Comparison of ENCODE assay signal across 16 cellular contexts in the genomic region with DNA sequence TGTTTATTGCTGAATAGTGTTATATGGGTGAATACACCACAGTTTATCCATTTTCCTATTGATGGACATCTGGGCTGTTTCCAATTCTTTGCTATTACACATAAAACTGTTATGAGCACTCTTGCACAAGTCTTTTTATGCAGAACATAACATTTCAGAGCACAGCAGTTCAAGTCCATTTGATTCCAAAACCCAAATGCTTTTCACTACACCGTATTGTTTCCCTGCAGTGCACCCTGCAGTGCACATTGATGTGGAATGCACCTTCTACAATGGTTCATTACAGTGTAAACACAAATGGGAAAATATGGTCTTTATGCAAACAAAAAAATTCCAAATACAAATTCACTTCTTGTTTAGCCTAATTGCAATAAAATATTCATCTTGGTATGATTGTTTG. TPM values are rescaled to one million over a fixed set of nuclear protein-coding genes. Genes with fewer than 3 reads are reported as not detected.
DNase-seq lines count a peak whose midpoint lies in the region; ATAC-seq, FAIRE-seq and TF ChIP-seq lines count a peak whose summit lies in the region.
"Had no signal": no experiment of that assay in that cellular context is flagged by ENCODE, and none has a peak within 500 bp of the region (broad histone marks: within the 10 kb centered on the region; RNA-seq: fewer than 3 reads in every experiment).

No MANE protein-coding gene starts in this region.

- H2BK20ac ChIP-seq in H9 (ENCODE audit: low read depth, low read length, poor library complexity, severe bottlenecking), result no peak overlapping the region
- H2BK20ac ChIP-seq in H1 (ENCODE audit: low read length), result no peak overlapping the region

- H2AFZ ChIP-seq in H9 (ENCODE audit: low read length) (no peak overlapping the region), H1 (ENCODE audit: low read length) (no peak overlapping the region), neural progenitor cell (replicated peaks) (no peak overlapping the region)

- peaks cover 70 to 75% of the 10 kb centered on the region in 2 experiments for H3K4me1 Mint-ChIP-seq in H9
- H3K4me1 Mint-ChIP-seq in neural progenitor cell, result peaks cover 44% of the 10 kb centered on the region

- FAIRE-seq in H1 (lab: Jason Lieb, UNC), result no peak
- FAIRE-seq: A549, H54, HepG2, K562 had no signal

- H3K27ac ChIP-seq in H9 (ENCODE audit: insufficient read length, low read depth, low read length) (no peak overlapping the region), H1 (ENCODE audit: low read depth, low read length) (no peak overlapping the region), neural progenitor cell (no peak overlapping the region), psoas muscle (no peak overlapping the region)
- H3K27ac ChIP-seq: A549 had no signal

- H2BK12ac ChIP-seq in H9 (ENCODE audit: insufficient read length, low read depth, low read length), result no peak overlapping the region
- no peak overlapping the region for H2BK12ac ChIP-seq in H1 (ENCODE audit: low read depth, low read length)

- H2BK15ac ChIP-seq in H9 (ENCODE audit: low read depth, low read length) (no peak overlapping the region), H1 (ENCODE audit: low read length) (no peak overlapping the region)

- TF ChIP-seq RAD21 in Ishikawa (IDR thresholded peaks at IDR 0.05; ENCODE audit: low read depth), result peak; percentile 25; the same call in 1 of the 2 replicates
- no peak for TF ChIP-seq RAD21 in H1 (IDR thresholded peaks at IDR 0.05 in 1 of 2, conservative IDR thresholded peaks at IDR 0.05 in 1 of 2; ENCODE audit: low read depth in 2 of 2, low read length in 2 of 2)

- H3K27ac Mint-ChIP-seq in H9 (peak overlapping the region in 1 of 3 experiments; percentile 50; a peak in 2 of 7 replicates), neural progenitor cell (no peak overlapping the region)
- H3K27ac Mint-ChIP-seq: CD14-positive monocyte had no signal

- H4K91ac ChIP-seq in H9 (ENCODE audit: insufficient read length, low read depth, low read length) (no peak overlapping the region), H1 (replicated peaks; ENCODE audit: insufficient read length, low read length) (no peak overlapping the region)

- no peak overlapping the region for H3K23ac ChIP-seq in H9 (ENCODE audit: insufficient read length, low read depth, low read length)
- H3K23ac ChIP-seq in H1 (ENCODE audit: insufficient read length), result no peak overlapping the region

- H3K79me2 ChIP-seq in H9 (ENCODE audit: insufficient read depth, low read length) (no peaks in the 10 kb centered on the region), H1 (ENCODE audit: control insufficient read depth in 1 of 2, insufficient read depth in 2 of 2, low read length in 2 of 2) (no peaks in the 10 kb centered on the region), neural progenitor cell (ENCODE audit: low read depth) (peaks cover 10% of the 10 kb centered on the region)

- intact Hi-C loops in psoas muscle (cut with DNase I), result loop anchor here in 1 of 2 donors (5.0 kb wide), 1 partner anchor 34 kb away; no protein-coding TSS in a partner anchor

- H4K8ac ChIP-seq in H9 (replicated peaks; ENCODE audit: insufficient read length, low read depth, low read length) (no peak overlapping the region), H1 (ENCODE audit: extremely low read depth, insufficient read depth, low read length) (no peak overlapping the region)

- no peak overlapping the region for H2AK5ac ChIP-seq in H9 (ENCODE audit: insufficient read length, low read length)
- no peak overlapping the region for H2AK5ac ChIP-seq in H1 (ENCODE audit: low read depth, low read length)

- H2BK120ac ChIP-seq in H9 (ENCODE audit: low read depth, low read length, poor library complexity, severe bottlenecking), result no peak overlapping the region
- no peak overlapping the region for H2BK120ac ChIP-seq in H1 (replicated peaks; ENCODE audit: low read depth, low read length)

- H3K9me3 Mint-ChIP-seq in H9 (no peaks in the 10 kb centered on the region; a peak in 2 of 5 replicates), neural progenitor cell (no peaks in the 10 kb centered on the region)
- H3K9me3 Mint-ChIP-seq: CD8-positive, alpha-beta memory T cell had no signal

- H3F3A ChIP-seq in neural progenitor cell (ENCODE audit: low read depth), result peaks cover 21% of the 10 kb centered on the region

- POLR2A ChIA-PET in H1 (lab: Charles Lee; ENCODE audit: partially characterized antibody), result no interaction called here

- no peaks in the 10 kb centered on the region for H4K20me1 ChIP-seq in H9 (ENCODE audit: control insufficient read depth, insufficient read depth, insufficient read length)
- H4K20me1 ChIP-seq in H1 (replicated peaks in 1 of 2; ENCODE audit: control insufficient read depth in 1 of 2, insufficient read depth in 2 of 2, low read length in 2 of 2), result no peaks in the 10 kb centered on the region
- H4K20me1 ChIP-seq in neural progenitor cell (ENCODE audit: low read depth), result no peaks in the 10 kb centered on the region

- H3K9me3 ChIP-seq in H9 (ENCODE audit: control insufficient read depth, low read depth, low read length), result no peaks in the 10 kb centered on the region
- no peaks in the 10 kb centered on the region for H3K9me3 ChIP-seq in H1 (ENCODE audit: insufficient read depth in 2 of 2, low read depth in 1 of 2, low read length in 1 of 2)
- H3K9me3 ChIP-seq in neural progenitor cell (ENCODE audit: low read depth), result no peaks in the 10 kb centered on the region
- no peaks in the 10 kb centered on the region for H3K9me3 ChIP-seq in psoas muscle
- H3K9me3 ChIP-seq: A549, Caco-2 had no signal

- H3K27me3 Mint-ChIP-seq in H9 (ENCODE audit: low read depth) (no peaks in the 10 kb centered on the region; the same call in none of the 2 replicates), neural progenitor cell (ENCODE audit: insufficient read depth, low read depth) (peaks cover 5% of the 10 kb centered on the region)

- H3K79me1 ChIP-seq in H9 (ENCODE audit: insufficient read depth, low read depth, low read length, poor library complexity, severe bottlenecking), result no peaks in the 10 kb centered on the region
- H3K79me1 ChIP-seq in H1 (ENCODE audit: low read depth, low read length), result no peaks in the 10 kb centered on the region

- H3K36me3 ChIP-seq in H1 (ENCODE audit: control insufficient read depth in 2 of 4, insufficient read depth in 4 of 4, low read length in 3 of 4) (no peaks in the 10 kb centered on the region), neural progenitor cell (no peaks in the 10 kb centered on the region), psoas muscle (ENCODE audit: insufficient read depth in 1 of 2, low read depth in 1 of 2) (no peaks in the 10 kb centered on the region)

- H2BK5ac ChIP-seq in H9 (ENCODE audit: insufficient read length, low read length) (no peak overlapping the region), H1 (ENCODE audit: low read depth, low read length) (no peak overlapping the region)

- no peak overlapping the region for H3K4me3 ChIP-seq in H1 (ENCODE audit: extremely low read depth in 1 of 4, insufficient read depth in 2 of 4, low read depth in 3 of 4, low read length in 4 of 4)
- no peak overlapping the region for H3K4me3 ChIP-seq in neural progenitor cell
- H3K4me3 ChIP-seq in psoas muscle, result no peak overlapping the region
- H3K4me3 ChIP-seq: A549, K562 had no signal

- no peak for TF ChIP-seq POLR2A in H1 (IDR thresholded peaks at IDR 0.05; ENCODE audit: control extremely low read depth in 1 of 2, low read depth in 2 of 2, low read length in 2 of 2)

- H4K5ac ChIP-seq in H9 (ENCODE audit: insufficient read length, low read depth, low read length), result no peak overlapping the region
- H4K5ac ChIP-seq in H1 (ENCODE audit: insufficient read length, low read depth, low read length), result no peak overlapping the region

- H3K18ac ChIP-seq in H9 (ENCODE audit: insufficient read length, low read depth, low read length) (no peak overlapping the region), H1 (ENCODE audit: extremely low read depth, low read length) (no peak overlapping the region)

- H3K27me3 ChIP-seq in H9 (ENCODE audit: insufficient read depth, low read length), result no peaks in the 10 kb centered on the region
- H3K27me3 ChIP-seq in H1 (replicated peaks in 1 of 4; ENCODE audit: control insufficient read depth in 3 of 4, extremely low read depth in 1 of 4, insufficient read depth in 3 of 4, low read length in 3 of 4), result no peaks in the 10 kb centered on the region
- H3K27me3 ChIP-seq in neural progenitor cell, result no peaks in the 10 kb centered on the region
- no peaks in the 10 kb centered on the region for H3K27me3 ChIP-seq in psoas muscle (ENCODE audit: insufficient read depth in 3 of 3, low read length in 2 of 3)

- H3K36me3 Mint-ChIP-seq in H9 (ENCODE audit: insufficient read depth in 1 of 3, low read depth in 3 of 3), result no peaks in the 10 kb centered on the region
- no peaks in the 10 kb centered on the region for H3K36me3 Mint-ChIP-seq in neural progenitor cell
- H3K36me3 Mint-ChIP-seq: CD14-positive monocyte; CD8-positive, alpha-beta memory T cell had no signal

- H3K23me2 ChIP-seq in H9 (ENCODE audit: insufficient read length, low read depth, low read length, poor library complexity, severe bottlenecking) (peaks cover 4% of the 10 kb centered on the region), H1 (ENCODE audit: low read depth, low read length) (peaks cover 5% of the 10 kb centered on the region)

- TF ChIP-seq EP300 in Ishikawa (IDR thresholded peaks at IDR 0.05; ENCODE audit: borderline replicate concordance) (peak; percentile 81; the same call in 1 of the 2 replicates), H1 (IDR thresholded peaks at IDR 0.05; ENCODE audit: borderline replicate concordance in 1 of 2, low read depth in 2 of 2, low read length in 2 of 2) (no peak)

- CTCF ChIA-PET in H1 (lab: Charles Lee; ENCODE audit: partially characterized antibody), result interaction anchor here (11.3 kb wide), 1 partner anchor 7 kb away, joined by 144 read pairs; no protein-coding TSS in a partner anchor

- H3K9ac ChIP-seq in H9 (ENCODE audit: extremely low read depth, insufficient read length, low read length) (no peak overlapping the region), H1 (replicated peaks in 1 of 4; ENCODE audit: extremely low read depth in 1 of 4, low read depth in 3 of 4, low read length in 3 of 4) (no peak overlapping the region), neural progenitor cell (no peak overlapping the region)

- H3K4me2 ChIP-seq in H9 (ENCODE audit: insufficient read depth, insufficient read length, low read length) (peak overlapping the region; percentile 8), H1 (ENCODE audit: insufficient read depth in 1 of 2, low read depth in 2 of 2, low read length in 2 of 2) (no peak overlapping the region), neural progenitor cell (peak overlapping the region; percentile 37)
- H3K4me2 ChIP-seq: A549 had no signal

- H3K4me1 ChIP-seq in H9 (ENCODE audit: insufficient read depth, low read length), result peaks cover 14% of the 10 kb centered on the region; the same call in 1 of the 2 replicates
- H3K4me1 ChIP-seq in H1 (replicated peaks in 1 of 4; ENCODE audit: control insufficient read depth in 3 of 4, insufficient read depth in 4 of 4, low read length in 3 of 4), result peaks cover 3 to 25% (median 16%) of the 10 kb centered on the region in 4 experiments; a peak in 5 of 7 replicates
- H3K4me1 ChIP-seq in neural progenitor cell, result peaks cover 71% of the 10 kb centered on the region
- H3K4me1 ChIP-seq in psoas muscle, result peaks cover 24% of the 10 kb centered on the region

- no peak overlapping the region for H3K14ac ChIP-seq in H9 (ENCODE audit: insufficient read depth, low read length)
- H3K14ac ChIP-seq in H1 (ENCODE audit: insufficient read length), result no peak overlapping the region

- DNase-seq in H9, result no peak
- no peak for DNase-seq in H1 (ENCODE audit: low read depth in 1 of 2, low spot score in 2 of 2)
- DNase-seq in neural progenitor cell (ENCODE audit: low spot score), result peak; percentile 41
- no peak for DNase-seq in NCI-H524 (lab: John Stamatoyannopoulos, UW)
- DNase-seq in psoas muscle, result no peak
- DNase-seq in amygdala (lab: John Stamatoyannopoulos, UW), result no peak
- DNase-seq: Caco-2; CD8-positive, alpha-beta memory T cell; DMS53; GF-D8 had no signal

- no peak for TF ChIP-seq CTCF in H9 (conservative IDR thresholded peaks at IDR 0.05)
- TF ChIP-seq CTCF in H1 (IDR thresholded peaks at IDR 0.05; ENCODE audit: control extremely low read depth in 1 of 3, insufficient read depth in 1 of 3, low read depth in 1 of 3, low read length in 3 of 3), result no peak
- no peak for TF ChIP-seq CTCF in neural progenitor cell (IDR thresholded peaks at IDR 0.05)
- TF ChIP-seq CTCF in psoas muscle (IDR thresholded peaks at IDR 0.05), result no peak

- no peak overlapping the region for H3T11ph ChIP-seq in H9 (ENCODE audit: low read length)

- H3K56ac ChIP-seq in H9 (ENCODE audit: insufficient read length, low read depth, low read length) (no peak overlapping the region), H1 (replicated peaks; ENCODE audit: insufficient read length, low read depth, low read length) (no peak overlapping the region)

- no peak overlapping the region for H3K4ac ChIP-seq in H9 (ENCODE audit: low read depth, low read length)
- H3K4ac ChIP-seq in H1 (replicated peaks; ENCODE audit: insufficient read length, low read depth, low read length), result no peak overlapping the region

- no CpG with 5 or more reads among the region's 1 CpG for WGBS in H9 (ENCODE audit: extremely low coverage, insufficient read length, low lambda C conversion rate)
- WGBS in H1 (ENCODE audit: extremely low coverage in 1 of 2, insufficient coverage in 1 of 2, insufficient read length in 1 of 2, insufficient replicate concordance in 2 of 2, low coverage in 1 of 2, low lambda C conversion rate in 2 of 2, missing lambda C conversion rate in 1 of 2), 2 experiments, result 19% methylated on average over 1 of the region's 1 CpG; no CpG with 5 or more reads in 1 of the 2 experiments
- 65 to 77% (median 73%) methylated on average over 1 of the region's 1 CpG for WGBS in psoas muscle, 3 donors

- no peak for ATAC-seq in psoas muscle
- ATAC-seq: A549, HepG2, K562 had no signal

- H3K4me3 Mint-ChIP-seq in H9, result no peak overlapping the region
- H3K4me3 Mint-ChIP-seq in neural progenitor cell, result no peak overlapping the region
- H3K4me3 Mint-ChIP-seq: CD14-positive monocyte; CD8-positive, alpha-beta memory T cell had no signal

RNA-seq across cellular contexts. Expression of gene SLC2A12, which starts 3.6 kb away (rescaled TPM):
- total RNA-seq in H9 (2021) (1.7 and 2.0 TPM in 2 replicates), neural progenitor cell (ENCODE audit: low replicate concordance) (26.0 and 29.2 TPM in 2 replicates), psoas muscle (1 to 10 TPM; 3.1 to 5.4 (median 4.2) TPM)
- total RNA-seq in H1 (2021; fragmentation: NEBNext Ultra II Directional; extraction: Animal tissue kit (Norgen Biotek cat#: 25700)), result 5.0 TPM in 2 replicates
- polyA plus RNA-seq in H1 (2011; rRNA removed) (2.9 and 4.8 TPM in 2 replicates), psoas muscle (1 to 10 TPM in 2 of 3 donors, under 1 TPM in 1; 0.13 to 3.4 (median 1.9) TPM)
- polyA plus RNA-seq in H1 (2011; cell fraction: cytosol; rRNA removed), result 3.9 TPM
- polyA plus RNA-seq in H1 (2011; cell fraction: nucleus; rRNA removed), result 3.5 TPM
- 3.1 to 5.4 TPM (median 4.0 TPM) in 4 replicates for polyA plus RNA-seq in H1 (2012, experiment 1 of 2)
- 0.73 TPM for polyA plus RNA-seq in H1 (2012, experiment 2 of 2)
- polyA plus RNA-seq in H1 (2013, experiment 1 of 2), result 6.5 TPM
- polyA plus RNA-seq in H1 (2013, experiment 2 of 2), result 6.7 TPM
- 16.2 and 21.1 TPM in 2 replicates for polyA minus RNA-seq in H1 (2011; rRNA and poly(A)+ RNA removed)
- 4.5 TPM for polyA minus RNA-seq in H1 (2011; cell fraction: cytosol; rRNA and poly(A)+ RNA removed)
- polyA minus RNA-seq in H1 (2011; cell fraction: nucleus; rRNA and poly(A)+ RNA removed), result 17.0 TPM
- total RNA-seq: Caco-2; CD8-positive, alpha-beta memory T cell had no signal
- polyA plus RNA-seq: CD8-positive, alpha-beta memory T cell had no signal

Comparison
In these comparisons a context has a peak if more than half of its experiments do, and no peak if none do; other contexts are left out.
1. H3K4me2 ChIP-seq: peak in H9 (single experiment) and neural progenitor cell (single experiment); none in H1 (0 of 2).